Comparison of ENCODE assay signal across 1 cellular context in genomic region chr1:211210965-211211364, GRCh38.
TF ChIP-seq lines count a peak whose summit lies in the region.

No MANE protein-coding gene starts in this region.

TF ChIP-seq in GM23338, 12 proteins besides CTCF, POLR2A, EP300 and RAD21 (continued from another document):
- no peak for TF ChIP-seq ETS1 (IDR thresholded peaks at IDR 0.05)
- no peak for TF ChIP-seq ZNF462 (CRISPR knock-in tag; IDR thresholded peaks at IDR 0.05)
- TF ChIP-seq STAT1 (IDR thresholded peaks at IDR 0.05; ENCODE audit: unreplicated experiment) = no peak
- TF ChIP-seq POLR2AphosphoS5 (IDR thresholded peaks at IDR 0.05; ENCODE audit: low read depth) = no peak
